Comparison of ENCODE assay signal across 16 cellular contexts in genomic region chr9:131818089-131818488, GRCh38.
A peak's percentile ranks its signal among the peaks of the same experiment; 100 is the strongest.
DNase-seq lines count a peak whose midpoint lies in the region; ATAC-seq, FAIRE-seq and TF ChIP-seq lines count a peak whose summit lies in the region.
"Had no signal": no experiment of that assay in that cellular context is flagged by ENCODE, and none has a peak within 500 bp of the region (broad histone marks: within the 10 kb centered on the region; RNA-seq: fewer than 3 reads in every experiment).

No MANE protein-coding gene starts in this region.

- H3F3A ChIP-seq in GM23338 (replicated peaks; ENCODE audit: low read depth) = 0 out of 2 replicates have a peak, but pooled peaks cover 4% of the 10 kb centered on the region

- 0 out of 3 replicates have a peak overlapping the region, but pooled peaks have one; percentile 20 for H3K4me2 ChIP-seq in A549
- peak overlapping the region; percentile 43; the same call in 1 of the 2 replicates for H3K4me2 ChIP-seq in GM23338

- H3K27ac Mint-ChIP-seq in GM23338 = no peak overlapping the region
- H3K27ac Mint-ChIP-seq: CD14-positive monocyte; CD8-positive, alpha-beta T cell had no signal

- no peak overlapping the region for H2AFZ ChIP-seq in GM23338

- ATAC-seq in A549 (peak in 1 of 2 experiments; percentile 15; a peak in 1 of 6 replicates), GM23338 (no peak), left colon (no peak), HG03159 (IDR thresholded peaks at IDR 0.05; ENCODE audit: unreplicated experiment) (no peak), HG02588 (IDR thresholded peaks at IDR 0.05; ENCODE audit: unreplicated experiment) (no peak)
- ATAC-seq: CD8-positive, alpha-beta T cell; HCT116 had no signal

- H3K36me3 ChIP-seq in GM23338 (ENCODE audit: insufficient read depth) (no peaks in the 10 kb centered on the region), SJCRH30 (no peaks in the 10 kb centered on the region)

- H3K79me2 ChIP-seq in GM23338 (replicated peaks; ENCODE audit: insufficient read depth) = no peaks in the 10 kb centered on the region

- H3K27me3 ChIP-seq in GM23338 (ENCODE audit: insufficient read depth) (no peaks in the 10 kb centered on the region), SJCRH30 (no peaks in the 10 kb centered on the region)

- peaks cover 29% of the 10 kb centered on the region for H3K4me1 Mint-ChIP-seq in GM23338
- H3K4me1 Mint-ChIP-seq: CD14-positive monocyte had no signal

- no peak overlapping the region for H3K4me3 Mint-ChIP-seq in GM23338
- H3K4me3 Mint-ChIP-seq: CD14-positive monocyte; CD8-positive, alpha-beta T cell had no signal

- POLR2A ChIA-PET in A549 (lab: Yijun Ruan, JAX) = no interaction called here

- CTCF ChIA-PET in A549 (lab: Yijun Ruan, JAX) = interaction anchor here (0.7 to 1.0 kb wide), 3 partner anchors 10 to 445 kb away, joined by 3 to 4 read pairs (median 4); no protein-coding TSS in a partner anchor

- H3K27ac ChIP-seq in A549 = no peak overlapping the region
- H3K27ac ChIP-seq in GM23338 (ENCODE audit: low read depth) = no peak overlapping the region
- peak overlapping the region; percentile 30 for H3K27ac ChIP-seq in SJCRH30

- no peak for DNase-seq in A549 (ENCODE audit: low read depth in 1 of 2, low spot score in 1 of 2)
- no peak for DNase-seq in GM23338 (ENCODE audit: low spot score)
- peak; percentile 81 for DNase-seq in NCI-H2029 treated with DMSO at 0.1 percent for 48 hours (lab: John Stamatoyannopoulos, UW)
- DNase-seq in SJCRH30 = peak; percentile 64 to 82
- DNase-seq in cerebellum (ENCODE audit: low spot score) = no peak
- no peak for DNase-seq in left colon
- DNase-seq: CD8-positive, alpha-beta T cell; GF-D8; IMR-90 had no signal

- H3K9me3 ChIP-seq in A549 (no peaks in the 10 kb centered on the region), SJCRH30 (replicated peaks) (no peaks in the 10 kb centered on the region)

- TF ChIP-seq CTCF in A549 (IDR thresholded peaks at IDR 0.05) = no peak
- no peak for TF ChIP-seq CTCF in GM23338 (conservative IDR thresholded peaks at IDR 0.05; ENCODE audit: low read depth in 2 of 2)

- no peaks in the 10 kb centered on the region for H4K20me1 ChIP-seq in GM23338 (replicated peaks; ENCODE audit: insufficient read depth)

- WGBS in A549 (ENCODE audit: missing lambda C conversion rate) = 32% methylated on average over 7 of the region's 7 CpGs

- no peak for TF ChIP-seq POLR2A in A549 (IDR thresholded peaks at IDR 0.05; ENCODE audit: low read length)

- no peak for TF ChIP-seq RAD21 in A549 (conservative IDR thresholded peaks at IDR 0.05 in 1 of 2, IDR thresholded peaks at IDR 0.05 in 1 of 2)

- H3K4me3 ChIP-seq in A549 (no peak overlapping the region), GM23338 (no peak overlapping the region), SJCRH30 (no peak overlapping the region)

- FAIRE-seq in A549 (lab: Jason Lieb, UNC) = no peak
- FAIRE-seq: D721Med, GM19239, H54 had no signal

- peaks cover 5% of the 10 kb centered on the region for H3K27me3 Mint-ChIP-seq in GM23338 (ENCODE audit: insufficient read depth, low read depth, poor library complexity)

- H3K4me1 ChIP-seq in A549 (0 out of 3 replicates have a peak, but pooled peaks cover 10% of the 10 kb centered on the region), GM23338 (ENCODE audit: insufficient read depth) (peaks cover 7% of the 10 kb centered on the region), SJCRH30 (peaks cover 39% of the 10 kb centered on the region)

- no peaks in the 10 kb centered on the region; the same call in 2 of the 3 replicates for H3K9me3 Mint-ChIP-seq in GM23338
- H3K9me3 Mint-ChIP-seq: CD14-positive monocyte; CD8-positive, alpha-beta T cell had no signal

- no peak for TF ChIP-seq EP300 in A549 (IDR thresholded peaks at IDR 0.05)

- no peaks in the 10 kb centered on the region for H3K36me3 Mint-ChIP-seq in GM23338 (ENCODE audit: low read depth)
- H3K36me3 Mint-ChIP-seq: CD14-positive monocyte; CD8-positive, alpha-beta T cell had no signal

- H3K9me2 ChIP-seq in GM23338 (ENCODE audit: insufficient read depth) = no peaks in the 10 kb centered on the region

- intact Hi-C loops in left colon (cut with DNase I, micrococcal nuclease) = no loop called here

TF ChIP-seq in A549, 52 proteins besides CTCF, POLR2A, EP300 and RAD21:
- TF ChIP-seq CBX2 (IDR thresholded peaks at IDR 0.05; ENCODE audit: borderline replicate concordance, low read depth) (no peak), ZFP36 (IDR thresholded peaks at IDR 0.05; ENCODE audit: borderline replicate concordance, partially characterized antibody) (no peak), PHF8 (IDR thresholded peaks at IDR 0.05; ENCODE audit: borderline replicate concordance, low read depth) (no peak), NPAS2 (CRISPR knock-in tag; IDR thresholded peaks at IDR 0.05; ENCODE audit: borderline replicate concordance) (no peak), HEYL (CRISPR knock-in tag; IDR thresholded peaks at IDR 0.05) (no peak), RNF2 (IDR thresholded peaks at IDR 0.05; ENCODE audit: borderline replicate concordance, low read depth) (no peak), RFX5 (IDR thresholded peaks at IDR 0.05) (no peak), ZSCAN20 (CRISPR knock-in tag; IDR thresholded peaks at IDR 0.05) (no peak), MAFK (IDR thresholded peaks at IDR 0.05; ENCODE audit: partially characterized antibody) (no peak), FOSL2 (IDR thresholded peaks at IDR 0.05) (no peak), FOSL2 (CRISPR knock-in tag; IDR thresholded peaks at IDR 0.05) (no peak)
- TF ChIP-seq, protein P1, sequence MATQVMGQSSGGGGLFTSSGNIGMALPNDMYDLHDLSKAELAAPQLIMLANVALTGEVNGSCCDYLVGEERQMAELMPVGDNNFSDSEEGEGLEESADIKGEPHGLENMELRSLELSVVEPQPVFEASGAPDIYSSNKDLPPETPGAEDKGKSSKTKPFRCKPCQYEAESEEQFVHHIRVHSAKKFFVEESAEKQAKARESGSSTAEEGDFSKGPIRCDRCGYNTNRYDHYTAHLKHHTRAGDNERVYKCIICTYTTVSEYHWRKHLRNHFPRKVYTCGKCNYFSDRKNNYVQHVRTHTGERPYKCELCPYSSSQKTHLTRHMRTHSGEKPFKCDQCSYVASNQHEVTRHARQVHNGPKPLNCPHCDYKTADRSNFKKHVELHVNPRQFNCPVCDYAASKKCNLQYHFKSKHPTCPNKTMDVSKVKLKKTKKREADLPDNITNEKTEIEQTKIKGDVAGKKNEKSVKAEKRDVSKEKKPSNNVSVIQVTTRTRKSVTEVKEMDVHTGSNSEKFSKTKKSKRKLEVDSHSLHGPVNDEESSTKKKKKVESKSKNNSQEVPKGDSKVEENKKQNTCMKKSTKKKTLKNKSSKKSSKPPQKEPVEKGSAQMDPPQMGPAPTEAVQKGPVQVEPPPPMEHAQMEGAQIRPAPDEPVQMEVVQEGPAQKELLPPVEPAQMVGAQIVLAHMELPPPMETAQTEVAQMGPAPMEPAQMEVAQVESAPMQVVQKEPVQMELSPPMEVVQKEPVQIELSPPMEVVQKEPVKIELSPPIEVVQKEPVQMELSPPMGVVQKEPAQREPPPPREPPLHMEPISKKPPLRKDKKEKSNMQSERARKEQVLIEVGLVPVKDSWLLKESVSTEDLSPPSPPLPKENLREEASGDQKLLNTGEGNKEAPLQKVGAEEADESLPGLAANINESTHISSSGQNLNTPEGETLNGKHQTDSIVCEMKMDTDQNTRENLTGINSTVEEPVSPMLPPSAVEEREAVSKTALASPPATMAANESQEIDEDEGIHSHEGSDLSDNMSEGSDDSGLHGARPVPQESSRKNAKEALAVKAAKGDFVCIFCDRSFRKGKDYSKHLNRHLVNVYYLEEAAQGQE (IDR thresholded peaks at IDR 0.05) = no peak

TF ChIP-seq in GM23338, 12 proteins besides CTCF, POLR2A, EP300 and RAD21:
- TF ChIP-seq EZH2 (IDR thresholded peaks at IDR 0.05; ENCODE audit: low read depth, unreplicated experiment) (no peak), ZNF114 (CRISPR knock-in tag; IDR thresholded peaks at IDR 0.05) (no peak), ZNF331 (CRISPR knock-in tag; IDR thresholded peaks at IDR 0.05; ENCODE audit: low read depth) (no peak), JUNB (IDR thresholded peaks at IDR 0.05; ENCODE audit: unreplicated experiment) (no peak), CREB1 (CRISPR knock-in tag; IDR thresholded peaks at IDR 0.05; ENCODE audit: low read depth) (no peak)

Comparison
In these comparisons a context has a peak if more than half of its experiments do, and no peak if none do; other contexts are left out.
1. DNase-seq: peak in NCI-H2029 treated with DMSO at 0.1 percent for 48 hours (single experiment) and SJCRH30 (2 of 2); none in A549 (0 of 2), GM23338 (single experiment), cerebellum (single experiment) and left colon (0 of 2).